ENCODE assay signal across 29 cellular contexts in genomic region chr7:79425665-79426064, GRCh38. TPM values are rescaled to one million over a fixed set of nuclear protein-coding genes. Genes with fewer than 3 reads are reported as not detected.
"Had no signal": no experiment of that assay in that cellular context is flagged by ENCODE, and none has a peak within 500 bp of the region (broad histone marks: within the 10 kb centered on the region; RNA-seq: fewer than 3 reads in every experiment).

No MANE protein-coding gene starts in this region.

- H3K4me2 ChIP-seq: smooth muscle cell had no signal

- H3K9me3 Mint-ChIP-seq: dendritic cell treated with granulocyte-macrophage colony-stimulating factor and Interleukin-4, amounts not matched to agents 40 ng/mL and 50 ng/mL, for 4 days; naive thymus-derived CD8-positive, alpha-beta T cell; nephron progenitor cell; stimulated activated naive CD8-positive, alpha-beta T cell treated with anti-CD3 and anti-CD28 coated beads, Interleukin-15, amount 100 ng/mL, for 72 hours had no signal

- H3K27ac Mint-ChIP-seq: dendritic cell treated with granulocyte-macrophage colony-stimulating factor and Interleukin-4, amounts not matched to agents 40 ng/mL and 50 ng/mL, for 4 days; effector memory CD8-positive, alpha-beta T cell; immature natural killer cell; naive thymus-derived CD8-positive, alpha-beta T cell; nephron progenitor cell; stimulated activated naive CD8-positive, alpha-beta T cell treated with anti-CD3 and anti-CD28 coated beads, Interleukin-15, amount 100 ng/mL, for 72 hours had no signal

- H3K4me1 Mint-ChIP-seq: immature natural killer cell; naive thymus-derived CD8-positive, alpha-beta T cell; nephron progenitor cell; stimulated activated naive CD8-positive, alpha-beta T cell treated with anti-CD3 and anti-CD28 coated beads, Interleukin-15, amount 100 ng/mL, for 72 hours had no signal

- H3K27ac ChIP-seq: colonic mucosa, esophagus squamous epithelium, ovary, right atrium auricular region, thoracic aorta, tibial nerve, upper lobe of left lung had no signal

- ATAC-seq: effector memory CD8-positive, alpha-beta T cell; left lobe of liver; naive thymus-derived CD8-positive, alpha-beta T cell; sciatic nerve; stimulated activated naive CD8-positive, alpha-beta T cell treated with anti-CD3 and anti-CD28 coated beads, Interleukin-15, amount 100 ng/mL, for 72 hours had no signal

- H3K4me3 ChIP-seq: colonic mucosa, esophagus squamous epithelium, ovary, right atrium auricular region, smooth muscle cell, thoracic aorta, tibial nerve, upper lobe of left lung had no signal

- H3K4me3 Mint-ChIP-seq: dendritic cell treated with granulocyte-macrophage colony-stimulating factor and Interleukin-4, amounts not matched to agents 40 ng/mL and 50 ng/mL, for 4 days; effector memory CD8-positive, alpha-beta T cell; immature natural killer cell; naive thymus-derived CD8-positive, alpha-beta T cell; nephron progenitor cell; stimulated activated naive CD8-positive, alpha-beta T cell treated with anti-CD3 and anti-CD28 coated beads, Interleukin-15, amount 100 ng/mL, for 72 hours had no signal

- H3K36me3 ChIP-seq: colonic mucosa, esophagus squamous epithelium, ovary, right atrium auricular region, thoracic aorta, tibial nerve, upper lobe of left lung had no signal

- DNase-seq: central memory CD4-positive, alpha-beta T cell; colonic mucosa; effector memory CD8-positive, alpha-beta T cell; erythroblast; esophagus squamous epithelium; foreskin melanocyte; immature natural killer cell; islet precursor cell; mesendoderm; naive thymus-derived CD8-positive, alpha-beta T cell; nephron progenitor cell; occipital lobe; ovary; stimulated activated CD4-positive, alpha-beta T cell treated with anti-CD3 and anti-CD28 coated beads, Interleukin-12 subunit alpha, Interleukin-12 subunit beta, amount 100 ng/mL, for 4 hours; stimulated activated CD4-positive, alpha-beta T cell treated with anti-CD3 and anti-CD28 coated beads, Interleukin-1b, Interleukin-23, amount 100 ng/mL, for 48 hours; stimulated activated CD4-positive, alpha-beta T cell treated with anti-CD3 and anti-CD28 coated beads, Interleukin-4, amount 100 ng/mL, for 1 hour; stimulated activated CD8-positive, alpha-beta memory T cell treated with anti-CD3 and anti-CD28 coated beads, Interleukin-4, amount 100 ng/mL, for 48 hours; stimulated activated naive CD4-positive, alpha-beta T cell; stimulated activated naive CD8-positive, alpha-beta T cell treated with anti-CD3 and anti-CD28 coated beads, Interleukin-15, amount 100 ng/mL, for 72 hours; upper lobe of left lung had no signal

- H3K9me3 ChIP-seq: colonic mucosa, esophagus squamous epithelium, ovary, right atrium auricular region, thoracic aorta, tibial nerve, upper lobe of left lung had no signal

- H3K36me3 Mint-ChIP-seq: naive thymus-derived CD8-positive, alpha-beta T cell had no signal

- H3K27me3 ChIP-seq: colonic mucosa, esophagus squamous epithelium, ovary, right atrium auricular region, tibial nerve, upper lobe of left lung had no signal

- FAIRE-seq: endometrium, urothelium cell line had no signal

- H3K4me1 ChIP-seq: colonic mucosa, esophagus squamous epithelium, right atrium auricular region, upper lobe of left lung had no signal

- H3K27me3 Mint-ChIP-seq: dendritic cell treated with granulocyte-macrophage colony-stimulating factor and Interleukin-4, amounts not matched to agents 40 ng/mL and 50 ng/mL, for 4 days; effector memory CD8-positive, alpha-beta T cell had no signal

RNA-seq across cellular contexts. Expression of gene MAGI2, which starts 27.8 kb away (rescaled TPM):
- polyA plus RNA-seq: immature natural killer cell had no signal
